In genomic region chr1:9912264-9912936, GRCh38 we compare ENCODE assay signal across 12 cellular contexts. TPM values are rescaled to one million over a fixed set of nuclear protein-coding genes. Genes with fewer than 3 reads are reported as not detected.
A peak's percentile ranks its signal among the peaks of the same experiment; 100 is the strongest.
DNase-seq lines count a peak whose midpoint lies in the region; ATAC-seq and TF ChIP-seq lines count a peak whose summit lies in the region.
"Had no signal": no experiment of that assay in that cellular context is flagged by ENCODE, and none has a peak within 500 bp of the region (broad histone marks: within the 10 kb centered on the region; RNA-seq: fewer than 3 reads in every experiment).

No MANE protein-coding gene starts in this region.

- POLR2A ChIA-PET in activated CD4-positive, alpha-beta memory T cell treated with anti-CD3 and anti-CD28 coated beads, Interleukin-2, amount 10 ng/mL, durations not matched to agents 7 days and 5 days (lab: Charles Lee): interaction anchor here (1.0 kb wide), 1 partner anchor 31 kb away, joined by 3 read pairs; the partner anchor contains the start of genes LZIC and NMNAT1

- CTCF ChIA-PET in activated CD4-positive, alpha-beta memory T cell treated with anti-CD3 and anti-CD28 coated beads, Interleukin-2, amount 10 ng/mL, durations not matched to agents 7 days and 5 days (lab: Charles Lee): no interaction called here

- no peak overlapping the region for H3K4me3 ChIP-seq in heart right ventricle
- H3K4me3 ChIP-seq in lung: no peak overlapping the region
- no peak overlapping the region for H3K4me3 ChIP-seq in suprapubic skin

- no peak for TF ChIP-seq EP300 in suprapubic skin (IDR thresholded peaks at IDR 0.05)

- no peak for DNase-seq in heart right ventricle
- no peak for DNase-seq in Right ventricle myocardium inferior (ENCODE audit: missing footprints)
- no peak for DNase-seq in activated CD4-positive, alpha-beta memory T cell treated with anti-CD3 and anti-CD28 coated beads, Interleukin-2, amount 10 ng/mL, durations not matched to agents 7 days and 5 days
- no peak for DNase-seq in lung (ENCODE audit: low spot score)
- no peak for DNase-seq in suprapubic skin (ENCODE audit: low spot score in 2 of 2)
- no peak for DNase-seq in kidney glomerular epithelial cell (lab: John Stamatoyannopoulos, UW)
- DNase-seq in dermis blood vessel endothelial cell: no peak
- DNase-seq: AML-193; mesenchymal stem cell; PC-3; stimulated activated CD4-positive, alpha-beta T cell treated with anti-CD3 and anti-CD28 coated beads, Interleukin-2, amount 100 ng/mL, for 48 hours had no signal

- H3K4me1 Mint-ChIP-seq in activated CD4-positive, alpha-beta memory T cell treated with anti-CD3 and anti-CD28 coated beads, Interleukin-2, amount 10 ng/mL, durations not matched to agents 7 days and 5 days: peaks cover 32% of the 10 kb centered on the region

- H3K27ac ChIP-seq in heart right ventricle (peak overlapping the region in 6 of 10 donors; percentile 1 to 99 (median 90)), lung (ENCODE audit: low read depth in 1 of 2, low read length in 1 of 2) (peak overlapping the region; percentile 30 to 72), suprapubic skin (peak overlapping the region; percentile 15)

- H3K9me3 Mint-ChIP-seq in activated CD4-positive, alpha-beta memory T cell treated with anti-CD3 and anti-CD28 coated beads, Interleukin-2, amount 10 ng/mL, durations not matched to agents 7 days and 5 days: no peaks in the 10 kb centered on the region

- H3K9me3 ChIP-seq in heart right ventricle (no peaks in the 10 kb centered on the region), lung (ENCODE audit: control insufficient read depth in 2 of 2, insufficient read depth in 1 of 2, low read length in 1 of 2) (no peaks in the 10 kb centered on the region), suprapubic skin (no peaks in the 10 kb centered on the region)

- no peak overlapping the region for H3K27ac Mint-ChIP-seq in activated CD4-positive, alpha-beta memory T cell treated with anti-CD3 and anti-CD28 coated beads, Interleukin-2, amount 10 ng/mL, durations not matched to agents 7 days and 5 days

- peak overlapping the region; percentile 5 for H3K4me3 Mint-ChIP-seq in activated CD4-positive, alpha-beta memory T cell treated with anti-CD3 and anti-CD28 coated beads, Interleukin-2, amount 10 ng/mL, durations not matched to agents 7 days and 5 days

- H3K36me3 ChIP-seq in heart right ventricle: no peaks in the 10 kb centered on the region
- no peaks in the 10 kb centered on the region for H3K36me3 ChIP-seq in lung (ENCODE audit: control insufficient read depth in 2 of 2, insufficient read depth in 2 of 2, low read length in 2 of 2)
- no peaks in the 10 kb centered on the region for H3K36me3 ChIP-seq in suprapubic skin

- H3K27me3 ChIP-seq in heart right ventricle (no peaks in the 10 kb centered on the region), lung (ENCODE audit: control insufficient read depth, insufficient read depth) (no peaks in the 10 kb centered on the region), suprapubic skin (no peaks in the 10 kb centered on the region)

- no peak for TF ChIP-seq POLR2A in suprapubic skin (IDR thresholded peaks at IDR 0.05)

- ATAC-seq in heart right ventricle (no peak), Right ventricle myocardium inferior (no peak), lung (ENCODE audit: insufficient read depth, low FRiP score) (no peak), HG02759 (IDR thresholded peaks at IDR 0.05; ENCODE audit: unreplicated experiment) (no peak)
- ATAC-seq: PC-3 had no signal

- H3K4me1 ChIP-seq in heart right ventricle: peaks cover 5 to 49% (median 29%) of the 10 kb centered on the region in 9 donors
- peaks cover 0 to 12% of the 10 kb centered on the region in 2 donors for H3K4me1 ChIP-seq in lung (ENCODE audit: control insufficient read depth in 2 of 2, insufficient read depth in 2 of 2, low read length in 2 of 2)
- peaks cover 39% of the 10 kb centered on the region for H3K4me1 ChIP-seq in suprapubic skin

- H3K36me3 Mint-ChIP-seq in activated CD4-positive, alpha-beta memory T cell treated with anti-CD3 and anti-CD28 coated beads, Interleukin-2, amount 10 ng/mL, durations not matched to agents 7 days and 5 days (ENCODE audit: low read depth): no peaks in the 10 kb centered on the region

- peaks cover 3% of the 10 kb centered on the region for H3K27me3 Mint-ChIP-seq in activated CD4-positive, alpha-beta memory T cell treated with anti-CD3 and anti-CD28 coated beads, Interleukin-2, amount 10 ng/mL, durations not matched to agents 7 days and 5 days

- no peak for TF ChIP-seq CTCF in heart right ventricle (IDR thresholded peaks at IDR 0.05)
- no peak for TF ChIP-seq CTCF in lung (IDR thresholded peaks at IDR 0.05; ENCODE audit: control extremely low read depth, extremely low read depth)
- no peak for TF ChIP-seq CTCF in suprapubic skin (IDR thresholded peaks at IDR 0.05)

- intact Hi-C loops in heart right ventricle (cut with DNase I): loop anchor here in 5 of 10 donors (2.0 to 10.0 kb wide), 5 partner anchors 35 to 128 kb away; no protein-coding TSS in a partner anchor
- intact Hi-C loops in Right ventricle myocardium inferior (cut with DNase I): loop anchor here (5.0 kb wide), 1 partner anchor 285 kb away; no protein-coding TSS in a partner anchor

- 88 to 90% methylated on average over 12 of the region's 12 CpGs for WGBS in heart right ventricle, 2 donors
- 68 to 75% methylated on average over 12 of the region's 12 CpGs for WGBS in lung, 2 donors
- 71% methylated on average over 12 of the region's 12 CpGs for WGBS in suprapubic skin

RNA-seq across cellular contexts. Expression of gene CTNNBIP1, which starts 2.3 kb away (rescaled TPM):
- total RNA-seq in heart right ventricle (10 to 100 TPM; 26.5 to 69.4 (median 37.3) TPM), Right ventricle myocardium inferior (50.6 TPM), lung (10 to 100 TPM; 31.4 to 57.1 TPM), suprapubic skin (100 to 1,000 TPM; 197 to 538 (median 406) TPM), dermis blood vessel endothelial cell (57.5 and 90.9 TPM in 2 replicates)
- polyA plus RNA-seq in heart right ventricle (10 to 100 TPM; 26.6 to 43.5 TPM), lung (10 to 100 TPM; 31.2 to 33.1 TPM)
- 10 to 100 TPM; 10.8 to 12.7 TPM for total RNA-seq in activated CD4-positive, alpha-beta memory T cell treated with anti-CD3 and anti-CD28 coated beads, Interleukin-2, amount 10 ng/mL, durations not matched to agents 7 days and 5 days

RNA-seq across cellular contexts. Expression of gene LZIC, which starts 30.8 kb away (rescaled TPM):
- total RNA-seq in heart right ventricle (10 to 100 TPM; 27.7 to 38.0 (median 34.2) TPM), Right ventricle myocardium inferior (41.8 TPM), lung (10 to 100 TPM; 23.8 to 54.6 TPM), suprapubic skin (10 to 100 TPM; 19.8 to 33.4 (median 23.5) TPM), dermis blood vessel endothelial cell (29.1 and 31.0 TPM in 2 replicates)
- polyA plus RNA-seq in heart right ventricle (10 to 100 TPM; 13.4 to 20.6 TPM), lung (10 to 100 TPM; 10.8 to 16.6 TPM)
- 10 to 100 TPM; 25.2 to 26.5 TPM for total RNA-seq in activated CD4-positive, alpha-beta memory T cell treated with anti-CD3 and anti-CD28 coated beads, Interleukin-2, amount 10 ng/mL, durations not matched to agents 7 days and 5 days

RNA-seq across cellular contexts. Expression of gene NMNAT1, which starts 30.9 kb away (rescaled TPM):
- total RNA-seq in heart right ventricle (10 to 100 TPM; 14.2 to 23.7 (median 20.3) TPM), Right ventricle myocardium inferior (19.3 TPM), lung (1 to 10 TPM; 7.9 to 8.6 TPM), suprapubic skin (10 to 100 TPM in 1 of 4 donors, 1 to 10 TPM in 3; 4.7 to 13.7 (median 5.8) TPM), dermis blood vessel endothelial cell (15.3 and 16.7 TPM in 2 replicates)
- polyA plus RNA-seq in heart right ventricle (10 to 100 TPM in 1 of 2 donors, 1 to 10 TPM in 1; 9.6 to 14.3 TPM), lung (1 to 10 TPM; 4.1 to 5.7 TPM)
- total RNA-seq in activated CD4-positive, alpha-beta memory T cell treated with anti-CD3 and anti-CD28 coated beads, Interleukin-2, amount 10 ng/mL, durations not matched to agents 7 days and 5 days: 1 to 10 TPM; 5.6 to 6.2 TPM

Comparison
In these comparisons a context has a peak if more than half of its experiments do, and no peak if none do; other contexts are left out.
1. H3K27ac ChIP-seq: peak in every context shown above with its lines; median percentile 90 in heart right ventricle; 51 in lung; 15 in suprapubic skin.